1 cellular context compared by ENCODE assay signal in genomic region chr7:159026271-159027047, GRCh38.
TF ChIP-seq lines count a peak whose summit lies in the region.

No MANE protein-coding gene starts in this region.

TF ChIP-seq in A549, 52 proteins besides CTCF, POLR2A, EP300 and RAD21 (continued from another document):
- TF ChIP-seq ELK1 (IDR thresholded peaks at IDR 0.05; ENCODE audit: low read depth, low read length) (no peak), JUN (IDR thresholded peaks at IDR 0.05) (no peak), HOXA7 (CRISPR knock-in tag; IDR thresholded peaks at IDR 0.05) (no peak), KDM5A (IDR thresholded peaks at IDR 0.05) (no peak), ZSCAN20 (CRISPR knock-in tag; IDR thresholded peaks at IDR 0.05) (no peak), CHD2 (IDR thresholded peaks at IDR 0.05; ENCODE audit: low read length, partially characterized antibody) (no peak), EHF (CRISPR knock-in tag; IDR thresholded peaks at IDR 0.05) (no peak), ZFP36 (IDR thresholded peaks at IDR 0.05; ENCODE audit: borderline replicate concordance, partially characterized antibody) (no peak), BCL3 (IDR thresholded peaks at IDR 0.05) (no peak)
